Comparison of ENCODE assay signal across 1 cellular context in genomic region chr3:133854264-133854663, GRCh38.
TF ChIP-seq lines count a peak whose summit lies in the region.

No MANE protein-coding gene starts in this region.

TF ChIP-seq in K562, 482 proteins besides CTCF, POLR2A, EP300 and RAD21 (continued from another document):
- TF ChIP-seq BCLAF1 (IDR thresholded peaks at IDR 0.05; ENCODE audit: borderline replicate concordance in 1 of 2, control insufficient read depth in 1 of 2, low read depth in 2 of 2, low read length in 1 of 2) (no peak), U2AF1 (optimal IDR thresholded peaks at IDR 0.05; ENCODE audit: low read depth, low read length) (no peak), FOXP4 (CRISPR knock-in tag; IDR thresholded peaks at IDR 0.05; ENCODE audit: borderline replicate concordance) (no peak), TSHZ1 (CRISPR knock-in tag; IDR thresholded peaks at IDR 0.05) (no peak), GATA2 (CRISPR knock-in tag; IDR thresholded peaks at IDR 0.05) (no peak), OTX1 (CRISPR knock-in tag; IDR thresholded peaks at IDR 0.05) (no peak)
